Comparison of ENCODE assay signal across 8 cellular contexts in the genomic region with DNA sequence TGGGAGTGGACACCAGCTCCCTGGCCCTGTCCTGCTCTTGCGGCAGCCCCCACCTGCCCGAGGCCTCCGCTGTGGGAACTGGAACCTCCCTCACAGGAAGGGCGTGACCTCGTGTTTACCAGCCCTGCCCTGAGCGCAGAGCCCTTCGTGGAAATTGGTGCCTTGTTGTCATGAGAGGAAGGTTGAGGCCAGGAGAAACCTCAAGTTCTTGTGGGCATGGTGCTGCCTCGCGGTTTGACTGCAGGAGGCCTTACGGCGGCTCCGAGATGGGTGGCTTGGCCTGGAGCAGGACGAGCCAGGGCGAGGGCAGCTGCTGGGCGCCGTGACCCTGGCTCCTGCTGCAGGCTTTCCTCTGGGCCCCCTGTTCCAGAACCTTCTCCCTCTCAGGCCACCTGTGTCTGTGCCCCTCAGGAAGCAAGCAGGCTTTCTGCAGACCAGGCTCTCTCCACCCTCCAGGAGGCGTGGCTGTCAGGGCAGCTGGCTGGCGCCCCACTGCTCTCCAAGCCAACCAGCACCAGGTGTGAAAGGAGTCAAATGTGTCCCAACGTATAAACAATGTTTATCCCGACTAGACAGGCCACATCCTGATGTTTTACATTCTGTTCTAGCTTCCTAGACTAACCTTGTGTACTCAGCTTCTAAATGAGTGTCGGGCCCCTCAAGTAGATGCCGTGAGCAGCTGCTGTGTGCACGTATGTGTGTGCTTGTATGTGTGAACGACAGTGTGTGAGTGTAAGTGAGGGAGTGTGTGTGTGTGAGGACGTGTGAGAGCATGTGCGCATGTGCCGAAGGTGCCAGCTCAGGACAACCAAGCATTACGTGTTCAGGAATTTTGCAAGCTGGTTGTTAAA. TPM values are rescaled to one million over a fixed set of nuclear protein-coding genes. Genes with fewer than 3 reads are reported as not detected.
A peak's percentile ranks its signal among the peaks of the same experiment; 100 is the strongest.
DNase-seq lines count a peak whose midpoint lies in the region; ATAC-seq lines count a peak whose summit lies in the region.

No MANE protein-coding gene starts in this region.

- H3K27ac Mint-ChIP-seq in activated CD8-positive, alpha-beta T cell treated with anti-CD3 and anti-CD28 coated beads, Interleukin-2, amount 10 ng/mL, durations not matched to agents 7 days and 5 days: no peak overlapping the region
- no peak overlapping the region for H3K27ac Mint-ChIP-seq in stimulated activated naive B cell treated with anti-CD40 and anti-IgM and Interleukin-4, amounts not matched to agents 10 μg/mL and 1 μg/mL and 100 μg/mL, for 72 hours

- DNase-seq in COLO668 (lab: John Stamatoyannopoulos, UW; ENCODE audit: unreplicated experiment) (peak; percentile 98), NCI-H2081 treated with DMSO at 0.1 percent for 48 hours (lab: John Stamatoyannopoulos, UW) (peak; percentile 11), left lobe of liver (ENCODE audit: low spot score) (no peak), NCI-H1436 (lab: John Stamatoyannopoulos, UW) (no peak), islet precursor cell (no peak)
- DNase-seq in activated CD8-positive, alpha-beta T cell treated with anti-CD3 and anti-CD28 coated beads, Interleukin-2, amount 10 ng/mL, durations not matched to agents 7 days and 5 days: peak; percentile 89
- no peak for DNase-seq in stimulated activated naive B cell treated with anti-CD40 and anti-IgM and Interleukin-4, amounts not matched to agents 10 μg/mL and 1 μg/mL and 100 μg/mL, for 72 hours

- H3K27me3 Mint-ChIP-seq in activated CD8-positive, alpha-beta T cell treated with anti-CD3 and anti-CD28 coated beads, Interleukin-2, amount 10 ng/mL, durations not matched to agents 7 days and 5 days (ENCODE audit: low read depth): peaks cover 19% of the 10 kb centered on the region
- H3K27me3 Mint-ChIP-seq in stimulated activated naive B cell treated with anti-CD40 and anti-IgM and Interleukin-4, amounts not matched to agents 10 μg/mL and 1 μg/mL and 100 μg/mL, for 72 hours: no peaks in the 10 kb centered on the region

- H3K9me3 Mint-ChIP-seq in activated CD8-positive, alpha-beta T cell treated with anti-CD3 and anti-CD28 coated beads, Interleukin-2, amount 10 ng/mL, durations not matched to agents 7 days and 5 days (ENCODE audit: insufficient read depth): no peaks in the 10 kb centered on the region
- H3K9me3 Mint-ChIP-seq in stimulated activated naive B cell treated with anti-CD40 and anti-IgM and Interleukin-4, amounts not matched to agents 10 μg/mL and 1 μg/mL and 100 μg/mL, for 72 hours: no peaks in the 10 kb centered on the region

- POLR2A ChIA-PET in activated CD8-positive, alpha-beta T cell treated with anti-CD3 and anti-CD28 coated beads, Interleukin-2, amount 10 ng/mL, durations not matched to agents 7 days and 5 days (lab: Charles Lee): interaction anchor here (0.6 to 1.2 kb wide), 6 partner anchors 10 to 172 kb away, joined by 3 to 15 read pairs (median 3); a partner anchor contains a TSS

- ATAC-seq in activated CD8-positive, alpha-beta T cell treated with anti-CD3 and anti-CD28 coated beads, Interleukin-2, amount 10 ng/mL, durations not matched to agents 7 days and 5 days: peak; percentile 74
- ATAC-seq in left lobe of liver (peak; percentile 42), HG02678 (IDR thresholded peaks at IDR 0.05; ENCODE audit: unreplicated experiment) (no peak)
- ATAC-seq in stimulated activated naive B cell treated with anti-CD40 and anti-IgM and Interleukin-4, amounts not matched to agents 10 μg/mL and 1 μg/mL and 100 μg/mL, for 72 hours (replicated peaks): no peak

- CTCF ChIA-PET in activated CD8-positive, alpha-beta T cell treated with anti-CD3 and anti-CD28 coated beads, Interleukin-2, amount 10 ng/mL, durations not matched to agents 7 days and 5 days (lab: Charles Lee): interaction anchor here (0.8 to 1.2 kb wide), 7 partner anchors 12 to 84 kb away, joined by 3 to 6 read pairs (median 3); no protein-coding TSS in a partner anchor

- peaks cover 31% of the 10 kb centered on the region for H3K4me1 Mint-ChIP-seq in activated CD8-positive, alpha-beta T cell treated with anti-CD3 and anti-CD28 coated beads, Interleukin-2, amount 10 ng/mL, durations not matched to agents 7 days and 5 days (ENCODE audit: low read depth)
- H3K4me1 Mint-ChIP-seq in stimulated activated naive B cell treated with anti-CD40 and anti-IgM and Interleukin-4, amounts not matched to agents 10 μg/mL and 1 μg/mL and 100 μg/mL, for 72 hours: peaks cover 31 to 34% of the 10 kb centered on the region in 2 donors

- H3K4me3 Mint-ChIP-seq in activated CD8-positive, alpha-beta T cell treated with anti-CD3 and anti-CD28 coated beads, Interleukin-2, amount 10 ng/mL, durations not matched to agents 7 days and 5 days: no peak overlapping the region
- no peak overlapping the region for H3K4me3 Mint-ChIP-seq in stimulated activated naive B cell treated with anti-CD40 and anti-IgM and Interleukin-4, amounts not matched to agents 10 μg/mL and 1 μg/mL and 100 μg/mL, for 72 hours

- no peaks in the 10 kb centered on the region for H3K36me3 Mint-ChIP-seq in activated CD8-positive, alpha-beta T cell treated with anti-CD3 and anti-CD28 coated beads, Interleukin-2, amount 10 ng/mL, durations not matched to agents 7 days and 5 days (ENCODE audit: low read depth)
- H3K36me3 Mint-ChIP-seq in stimulated activated naive B cell treated with anti-CD40 and anti-IgM and Interleukin-4, amounts not matched to agents 10 μg/mL and 1 μg/mL and 100 μg/mL, for 72 hours: no peaks in the 10 kb centered on the region

RNA-seq across cellular contexts. Expression of a gene that starts 10.4 kb away (rescaled TPM):
- 10 to 100 TPM; 36.9 to 39.3 TPM for total RNA-seq in activated CD8-positive, alpha-beta T cell treated with anti-CD3 and anti-CD28 coated beads, Interleukin-2, amount 10 ng/mL, durations not matched to agents 7 days and 5 days
- total RNA-seq in left lobe of liver: 4.5 TPM

RNA-seq across cellular contexts. Expression of a gene that starts 36.2 kb away (rescaled TPM):
- not detected for total RNA-seq in activated CD8-positive, alpha-beta T cell treated with anti-CD3 and anti-CD28 coated beads, Interleukin-2, amount 10 ng/mL, durations not matched to agents 7 days and 5 days
- total RNA-seq in left lobe of liver: not detected

Comparison
In these comparisons a context has a peak if more than half of its experiments do, and no peak if none do; other contexts are left out.
1. DNase-seq: peak in COLO668 (single experiment), NCI-H2081 treated with DMSO at 0.1 percent for 48 hours (single experiment) and activated CD8-positive, alpha-beta T cell treated with anti-CD3 and anti-CD28 coated beads, Interleukin-2, amount 10 ng/mL, durations not matched to agents 7 days and 5 days (single experiment); none in left lobe of liver (single experiment), stimulated activated naive B cell treated with anti-CD40 and anti-IgM and Interleukin-4, amounts not matched to agents 10 μg/mL and 1 μg/mL and 100 μg/mL, for 72 hours (single experiment), NCI-H1436 (single experiment) and islet precursor cell (single experiment).
2. ATAC-seq: peak in activated CD8-positive, alpha-beta T cell treated with anti-CD3 and anti-CD28 coated beads, Interleukin-2, amount 10 ng/mL, durations not matched to agents 7 days and 5 days (single experiment) and left lobe of liver (single experiment); none in HG02678 (single experiment) and stimulated activated naive B cell treated with anti-CD40 and anti-IgM and Interleukin-4, amounts not matched to agents 10 μg/mL and 1 μg/mL and 100 μg/mL, for 72 hours (0 of 2).